In the genomic region with DNA sequence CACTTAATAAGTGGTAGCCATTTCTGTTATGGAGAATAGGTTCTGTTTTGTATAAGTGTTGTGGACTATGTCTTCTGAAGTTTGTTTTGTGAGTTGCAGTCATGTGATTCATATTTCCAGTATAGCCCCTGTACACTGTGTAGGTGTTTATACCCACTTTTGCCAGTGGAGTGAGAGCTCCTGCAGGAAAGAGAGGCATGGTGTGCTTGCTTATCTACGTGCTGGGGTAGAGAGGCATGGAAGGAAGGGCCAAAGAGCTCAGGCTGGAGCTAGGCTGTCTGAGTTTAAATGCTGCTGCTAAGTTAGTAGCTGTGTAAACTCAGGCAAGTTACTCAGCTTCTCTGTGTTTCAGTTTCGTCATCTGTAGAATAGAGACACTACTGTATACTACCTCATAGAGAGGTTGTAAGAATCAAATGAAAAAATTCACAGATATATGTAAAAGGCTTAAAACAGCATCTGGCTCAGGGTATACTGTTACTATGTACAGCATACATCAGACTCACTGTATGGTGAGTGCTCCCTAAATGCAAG, we compare ENCODE assay signal across 12 cellular contexts.
A peak's percentile ranks its signal among the peaks of the same experiment; 100 is the strongest.
DNase-seq lines count a peak whose midpoint lies in the region; ATAC-seq, FAIRE-seq and TF ChIP-seq lines count a peak whose summit lies in the region.
"Had no signal": no experiment of that assay in that cellular context is flagged by ENCODE, and none has a peak within 500 bp of the region (broad histone marks: within the 10 kb centered on the region; RNA-seq: fewer than 3 reads in every experiment).

No MANE protein-coding gene starts in this region.

- H3K4me3 ChIP-seq in A549 (no peak overlapping the region), mesenchymal stem cell (ENCODE audit: insufficient read depth in 1 of 2, low read depth in 1 of 2, low read length in 2 of 2) (no peak overlapping the region), Caco-2 (ENCODE audit: low read depth, low read length) (no peak overlapping the region), endodermal cell (ENCODE audit: low read length) (no peak overlapping the region)

- H3K27me3 ChIP-seq in mesenchymal stem cell (ENCODE audit: control insufficient read depth in 1 of 2, insufficient read depth in 1 of 2, low read length in 2 of 2) (no peaks in the 10 kb centered on the region), Caco-2 (replicated peaks; ENCODE audit: control insufficient read depth, insufficient read depth, low read length) (no peaks in the 10 kb centered on the region), endodermal cell (ENCODE audit: control insufficient read depth, insufficient read depth, low read length, poor library complexity, severe bottlenecking) (no peaks in the 10 kb centered on the region)

- TF ChIP-seq POLR2A in A549 (IDR thresholded peaks at IDR 0.05; ENCODE audit: low read length): no peak

- no peak overlapping the region for H3K4me2 ChIP-seq in A549
- no peak overlapping the region for H3K4me2 ChIP-seq in mesenchymal stem cell (ENCODE audit: low read length, poor library complexity, severe bottlenecking)

- H3K4me3 Mint-ChIP-seq in activated B cell treated with CpG ODN at 0.5 μM for 24 hours (peak overlapping the region; percentile 36), Caco-2 (ENCODE audit: unreplicated experiment) (no peak overlapping the region), endodermal cell (no peak overlapping the region)

- H3K23ac ChIP-seq in mesenchymal stem cell (ENCODE audit: low read length in 2 of 2): no peak overlapping the region

- H3K27ac ChIP-seq in A549: peak overlapping the region; percentile 10 to 44; a peak in 3 of 6 replicates
- H3K27ac ChIP-seq in mesenchymal stem cell (ENCODE audit: low read length, poor library complexity, severe bottlenecking): no peak overlapping the region
- no peak overlapping the region for H3K27ac ChIP-seq in endodermal cell (ENCODE audit: low read depth, low read length)

- intact Hi-C loops in activated B cell treated with CpG ODN at 0.5 μM for 24 hours (cut with micrococcal nuclease): loop anchor here (1.0 kb wide), 1 partner anchor 27 kb away; no protein-coding TSS in a partner anchor
- intact Hi-C loops in Caco-2 (cut with micrococcal nuclease; ENCODE audit: unreplicated experiment): no loop called here

- CTCF ChIA-PET in A549 (lab: Yijun Ruan, JAX): interaction anchor here (1.3 to 1.4 kb wide), 2 partner anchors 11 to 217 kb away, joined by 3 read pairs; no protein-coding TSS in a partner anchor
- CTCF ChIA-PET in activated B cell treated with CpG ODN at 0.5 μM for 24 hours (lab: Charles Lee): interaction anchor here (0.8 kb wide), 1 partner anchor 201 kb away, joined by 4 read pairs; no protein-coding TSS in a partner anchor
- CTCF ChIA-PET in Caco-2 (lab: Charles Lee): no interaction called here

- H2AK5ac ChIP-seq in mesenchymal stem cell (ENCODE audit: low read length, severe bottlenecking): no peak overlapping the region

- no peak for TF ChIP-seq CTCF in A549 (IDR thresholded peaks at IDR 0.05)
- TF ChIP-seq CTCF in activated B cell treated with CpG ODN at 0.5 μM for 24 hours (IDR thresholded peaks at IDR 0.05): no peak
- no peak for TF ChIP-seq CTCF in Caco-2 (IDR thresholded peaks at IDR 0.05; ENCODE audit: insufficient read depth in 1 of 2, low read depth in 1 of 2, low read length in 1 of 2, severe bottlenecking in 1 of 2, unreplicated experiment in 1 of 2)
- TF ChIP-seq CTCF in endodermal cell (conservative IDR thresholded peaks at IDR 0.05): no peak

- H2AFZ ChIP-seq in mesenchymal stem cell (ENCODE audit: low read depth, low read length): no peak overlapping the region

- H4K8ac ChIP-seq in mesenchymal stem cell (ENCODE audit: low read length): peak overlapping the region; percentile 27

- FAIRE-seq in A549 (lab: Jason Lieb, UNC): no peak
- FAIRE-seq: G401.6 had no signal

- H3K27me3 Mint-ChIP-seq in activated B cell treated with CpG ODN at 0.5 μM for 24 hours (no peaks in the 10 kb centered on the region), Caco-2 (ENCODE audit: insufficient read depth, unreplicated experiment) (no peaks in the 10 kb centered on the region), endodermal cell (ENCODE audit: insufficient read depth) (no peaks in the 10 kb centered on the region)

- peaks cover 2% of the 10 kb centered on the region for H3K79me1 ChIP-seq in mesenchymal stem cell (replicated peaks; ENCODE audit: low read length, poor library complexity, severe bottlenecking)

- H3K9me3 ChIP-seq in A549: peaks cover 3% of the 10 kb centered on the region; the same call in 1 of the 3 replicates
- peaks cover 9% of the 10 kb centered on the region for H3K9me3 ChIP-seq in mesenchymal stem cell (ENCODE audit: control insufficient read depth, low read length)
- H3K9me3 ChIP-seq in Caco-2: no peaks in the 10 kb centered on the region
- peaks cover 16% of the 10 kb centered on the region for H3K9me3 ChIP-seq in endodermal cell (ENCODE audit: control insufficient read depth, low read length)

- no peaks in the 10 kb centered on the region for H3K9me3 Mint-ChIP-seq in activated B cell treated with CpG ODN at 0.5 μM for 24 hours
- H3K9me3 Mint-ChIP-seq in Caco-2 (ENCODE audit: unreplicated experiment): no peaks in the 10 kb centered on the region
- peaks cover 5% of the 10 kb centered on the region for H3K9me3 Mint-ChIP-seq in endodermal cell

- H4K91ac ChIP-seq in mesenchymal stem cell (ENCODE audit: low read length): peak overlapping the region; percentile 84

- BruUV-seq in Caco-2 (replicated peaks; lab: Mats Ljungman, UMichigan): no TSS peak

- DNase-seq in A549 (ENCODE audit: low read depth in 1 of 2, low spot score in 1 of 2) (no peak), activated B cell treated with CpG ODN at 0.5 μM for 24 hours (no peak), mesenchymal stem cell (no peak), GM19238 (ENCODE audit: insufficient read length, low spot score) (no peak), Caco-2 (no peak), endodermal cell (no peak), kidney tubule cell (ENCODE audit: low spot score) (no peak)
- DNase-seq: effector memory CD4-positive, alpha-beta T cell; NCI-H146; stimulated activated CD4-positive, alpha-beta T cell treated with anti-CD3 and anti-CD28 coated beads, Interleukin-15, amount 100 ng/mL, for 24 hours had no signal

- H3K4me1 Mint-ChIP-seq in activated B cell treated with CpG ODN at 0.5 μM for 24 hours (peaks cover 62% of the 10 kb centered on the region), Caco-2 (ENCODE audit: low read depth, unreplicated experiment) (peaks cover 17% of the 10 kb centered on the region), endodermal cell (peaks cover 20% of the 10 kb centered on the region)

- H3K9ac ChIP-seq in mesenchymal stem cell (ENCODE audit: low read length) (no peak overlapping the region), endodermal cell (ENCODE audit: extremely low read depth, low read length, poor library complexity, severe bottlenecking) (no peak overlapping the region)

- H2BK12ac ChIP-seq in mesenchymal stem cell (ENCODE audit: low read length in 2 of 2): peak overlapping the region; percentile 81 to 85

- H2BK15ac ChIP-seq in mesenchymal stem cell (ENCODE audit: low read depth, poor library complexity, severe bottlenecking): peak overlapping the region; percentile 73

- peak overlapping the region in 1 of 2 experiments; percentile 88 for H3K4ac ChIP-seq in mesenchymal stem cell (ENCODE audit: low read depth in 1 of 2, low read length in 2 of 2)

- ATAC-seq in A549 (peak in 1 of 2 experiments; percentile 19; a peak in 1 of 6 replicates), GM18909 (IDR thresholded peaks at IDR 0.05; ENCODE audit: poor library complexity, unreplicated experiment) (peak; percentile 21), activated B cell treated with CpG ODN at 0.5 μM for 24 hours (ENCODE audit: low read depth) (no peak)

- peak overlapping the region; percentile 62 to 86 for H3K18ac ChIP-seq in mesenchymal stem cell (ENCODE audit: low read depth in 1 of 2, low read length in 2 of 2)

- TF ChIP-seq EP300 in A549 (IDR thresholded peaks at IDR 0.05): no peak

- no peak overlapping the region for H2BK5ac ChIP-seq in mesenchymal stem cell (ENCODE audit: low read depth, low read length, poor library complexity, severe bottlenecking)

- peak overlapping the region; percentile 93 for H3K27ac Mint-ChIP-seq in activated B cell treated with CpG ODN at 0.5 μM for 24 hours
- no peak overlapping the region for H3K27ac Mint-ChIP-seq in Caco-2 (ENCODE audit: unreplicated experiment)
- H3K27ac Mint-ChIP-seq in endodermal cell: no peak overlapping the region

- H3K36me3 ChIP-seq in mesenchymal stem cell (ENCODE audit: control insufficient read depth in 1 of 2, insufficient read depth in 2 of 2, low read depth in 1 of 2, low read length in 2 of 2): no peaks in the 10 kb centered on the region
- no peaks in the 10 kb centered on the region for H3K36me3 ChIP-seq in Caco-2 (ENCODE audit: control insufficient read depth, insufficient read depth, low read length)
- no peaks in the 10 kb centered on the region for H3K36me3 ChIP-seq in endodermal cell (ENCODE audit: control insufficient read depth, insufficient read depth, low read length)

- 94% methylated on average over 2 of the region's 2 CpGs for WGBS in A549 (ENCODE audit: missing lambda C conversion rate)
- 82% methylated on average over 1 of the region's 2 CpGs for WGBS in mesenchymal stem cell
- 80% methylated on average over 2 of the region's 2 CpGs; no CpG with 5 or more reads in 1 of the 2 experiments for WGBS in endodermal cell (ENCODE audit: insufficient coverage in 1 of 2, insufficient read length in 1 of 2), 2 experiments

- peak overlapping the region in 1 of 2 experiments; percentile 68 for H3K14ac ChIP-seq in mesenchymal stem cell (ENCODE audit: low read length in 2 of 2)

- POLR2A ChIA-PET in A549 (lab: Yijun Ruan, JAX) (no interaction called here), activated B cell treated with CpG ODN at 0.5 μM for 24 hours (lab: Charles Lee) (interaction anchor here (0.8 to 2.6 kb wide), 4 partner anchors 9 to 89 kb away, joined by 3 to 23 read pairs (median 8); a partner anchor contains a TSS), Caco-2 (lab: Charles Lee) (no interaction called here)

- no peak for TF ChIP-seq RAD21 in A549 (conservative IDR thresholded peaks at IDR 0.05 in 1 of 2, IDR thresholded peaks at IDR 0.05 in 1 of 2)

- no peak overlapping the region for H2BK120ac ChIP-seq in mesenchymal stem cell (ENCODE audit: low read depth, low read length)

- peaks cover 23% of the 10 kb centered on the region for H3K4me1 ChIP-seq in A549
- peaks cover 3% of the 10 kb centered on the region for H3K4me1 ChIP-seq in mesenchymal stem cell (ENCODE audit: control insufficient read depth, insufficient read depth, low read depth, low read length)
- H3K4me1 ChIP-seq in Caco-2: peaks cover 18% of the 10 kb centered on the region
- H3K4me1 ChIP-seq in endodermal cell (ENCODE audit: control insufficient read depth, insufficient read depth, low read length): peaks cover 10% of the 10 kb centered on the region

- H3K36me3 Mint-ChIP-seq in activated B cell treated with CpG ODN at 0.5 μM for 24 hours (ENCODE audit: low read depth) (no peaks in the 10 kb centered on the region), Caco-2 (ENCODE audit: insufficient read depth, unreplicated experiment) (no peaks in the 10 kb centered on the region), endodermal cell (ENCODE audit: low read depth) (no peaks in the 10 kb centered on the region)

Comparison
In these comparisons a context has a peak if more than half of its experiments do, and no peak if none do; other contexts are left out.
1. H3K27ac ChIP-seq: peak in A549 (2 of 2); none in mesenchymal stem cell (single experiment) and endodermal cell (single experiment).